In the genomic region with DNA sequence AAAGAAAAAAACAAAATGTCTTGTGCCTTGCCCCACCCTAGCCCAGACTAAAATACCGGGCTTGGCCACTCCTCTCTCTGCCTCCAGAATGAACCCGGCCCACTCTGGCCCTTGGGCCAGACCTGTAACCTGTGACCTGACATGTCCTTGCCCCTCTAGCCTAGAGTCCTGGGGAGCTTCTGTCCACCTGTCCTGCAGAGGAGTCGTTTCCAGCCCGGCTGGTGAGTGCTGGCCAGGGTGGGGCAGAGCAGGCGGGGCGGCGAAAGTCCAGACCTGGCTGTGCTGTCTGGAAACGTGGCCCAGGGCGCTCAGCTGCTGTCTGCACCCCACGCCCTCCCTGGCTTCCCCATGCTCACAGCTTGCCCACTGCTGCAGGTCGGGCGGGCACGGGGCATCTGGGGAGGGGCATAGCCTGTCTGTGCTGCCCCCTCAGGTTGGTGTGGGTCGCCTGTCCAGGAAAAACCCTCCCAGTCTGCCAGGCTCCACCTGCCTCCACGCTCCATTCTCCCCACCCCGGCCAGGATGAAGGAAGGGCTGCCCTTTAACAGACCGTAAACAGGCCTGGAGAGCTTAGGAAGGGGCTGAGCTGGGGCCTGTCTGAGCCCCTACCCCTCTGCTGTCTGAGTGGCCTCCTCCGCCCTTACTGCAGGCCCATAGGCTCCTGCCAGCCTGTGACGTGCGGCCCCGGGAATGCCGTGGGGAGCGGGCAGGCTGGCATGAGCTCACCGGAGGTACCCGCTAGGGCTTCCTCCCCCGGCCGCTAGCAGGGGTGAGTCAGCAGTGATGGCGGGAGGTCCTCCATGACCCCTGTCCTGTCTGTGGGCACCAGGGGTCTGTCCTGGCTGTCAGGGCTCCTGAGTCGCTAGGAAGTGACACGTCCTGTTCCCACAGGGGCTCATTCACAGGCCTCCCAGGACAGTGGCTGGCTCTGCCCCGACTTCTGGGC, we compare ENCODE assay signal across 8 cellular contexts. TPM values are rescaled to one million over a fixed set of nuclear protein-coding genes. Genes with fewer than 3 reads are reported as not detected.
DNase-seq lines count a peak whose midpoint lies in the region; ATAC-seq and TF ChIP-seq lines count a peak whose summit lies in the region.

No MANE protein-coding gene starts in this region.

- TF ChIP-seq CTCF in choroid plexus epithelial cell (conservative IDR thresholded peaks at IDR 0.05; ENCODE audit: low read depth, low read length), result no peak

- WGBS in urinary bladder, result 42% methylated on average over 31 of the region's 31 CpGs

- DNase-seq in NCI-H226 (peak; percentile 99), choroid plexus epithelial cell (ENCODE audit: low read depth) (peak; percentile 38), medulla oblongata (ENCODE audit: extremely low spot score) (peak; percentile 43), NCI-H1048 (lab: John Stamatoyannopoulos, UW) (no peak), NK-92 (lab: John Stamatoyannopoulos, UW; ENCODE audit: unreplicated experiment) (no peak)

- no peak for ATAC-seq in HG02938 (IDR thresholded peaks at IDR 0.05; ENCODE audit: unreplicated experiment)

- H3K27ac ChIP-seq in BLaER1 (no peak overlapping the region), urinary bladder (ENCODE audit: low read depth) (peak overlapping the region; percentile 46)

- H3K4me1 ChIP-seq in BLaER1 (peaks cover 55% of the 10 kb centered on the region), urinary bladder (ENCODE audit: insufficient read depth) (peaks cover under 1% of the 10 kb centered on the region)

- peaks cover 50% of the 10 kb centered on the region for H3K27me3 ChIP-seq in BLaER1

- H3K36me3 ChIP-seq in BLaER1 (peaks cover 35% of the 10 kb centered on the region), urinary bladder (ENCODE audit: insufficient read depth) (no peaks in the 10 kb centered on the region)

- H4K20me1 ChIP-seq in BLaER1, result peaks cover 90% of the 10 kb centered on the region

- H3K4me2 ChIP-seq in BLaER1, result peak overlapping the region; percentile 98

- H3K4me3 ChIP-seq in BLaER1 (no peak overlapping the region), choroid plexus epithelial cell (ENCODE audit: low read depth, low read length) (peak overlapping the region; percentile 30), urinary bladder (ENCODE audit: low read depth, low read length) (no peak overlapping the region)

- H3K9me3 ChIP-seq in BLaER1, result no peaks in the 10 kb centered on the region

- peak overlapping the region; percentile 48; the same call in 1 of the 2 replicates for H3K9ac ChIP-seq in BLaER1

RNA-seq across cellular contexts. Expression of gene CD151, which starts 1.9 kb away (rescaled TPM):
- 115 TPM for total RNA-seq in urinary bladder
- 692 TPM for polyA plus RNA-seq in urinary bladder

RNA-seq across cellular contexts. Expression of gene CRACR2B, which starts 6.9 kb away (rescaled TPM):
- total RNA-seq in urinary bladder, result 5.9 TPM
- polyA plus RNA-seq in urinary bladder, result 20.2 TPM

RNA-seq across cellular contexts. Expression of gene POLR2L, which starts 7.7 kb away (rescaled TPM):
- 21.7 TPM for total RNA-seq in urinary bladder
- polyA plus RNA-seq in urinary bladder, result 148 TPM

RNA-seq across cellular contexts. Expression of gene TSPAN4, which starts 8.0 kb away (rescaled TPM):
- 39.4 TPM for total RNA-seq in urinary bladder
- polyA plus RNA-seq in urinary bladder, result 144 TPM

RNA-seq across cellular contexts. Expression of gene PNPLA2, which starts 15.9 kb away (rescaled TPM):
- 13.6 TPM for total RNA-seq in urinary bladder
- polyA plus RNA-seq in urinary bladder, result 131 TPM

Comparison
In these comparisons a context has a peak if more than half of its experiments do, and no peak if none do; other contexts are left out.
1. DNase-seq: peak in NCI-H226 (single experiment), choroid plexus epithelial cell (single experiment) and medulla oblongata (single experiment); none in NCI-H1048 (single experiment) and NK-92 (single experiment).